ENCODE assay signal across 14 cellular contexts in genomic region chr17:742147-742793, GRCh38.
"Had no signal": no experiment of that assay in that cellular context is flagged by ENCODE, and none has a peak within 500 bp of the region (broad histone marks: within the 10 kb centered on the region; RNA-seq: fewer than 3 reads in every experiment).

No MANE protein-coding gene starts in this region.

- H3K9me3 ChIP-seq: stomach, thoracic aorta had no signal

- H3K27ac Mint-ChIP-seq: activated CD4-positive, alpha-beta memory T cell treated with anti-CD3 and anti-CD28 coated beads, Interleukin-2, amount 10 ng/mL, durations not matched to agents 7 days and 5 days had no signal

- ATAC-seq: activated CD4-positive, alpha-beta T cell treated with anti-CD3 and anti-CD28 coated beads for 36 hours; foreskin keratinocyte; left cardiac atrium; natural killer cell treated with Interleukin-12 subunit alpha and Interleukin-12 subunit beta and Interleukin-15 and Interleukin-18, amount 100 ng/mL, for 72 hours had no signal

- H3K27ac ChIP-seq: brain microvascular endothelial cell, dorsolateral prefrontal cortex, foreskin keratinocyte, stomach, thoracic aorta had no signal

- H3K27me3 ChIP-seq: brain microvascular endothelial cell, dorsolateral prefrontal cortex, foreskin keratinocyte, stomach had no signal

- DNase-seq: activated CD4-positive, alpha-beta memory T cell treated with anti-CD3 and anti-CD28 coated beads, Interleukin-2, amount 10 ng/mL, durations not matched to agents 7 days and 5 days; activated CD4-positive, alpha-beta T cell treated with anti-CD3 and anti-CD28 coated beads for 36 hours; activated gamma-delta T cell; activated T-cell treated with anti-CD3 and anti-CD28 coated beads, Interleukin-2, amount 50 U/mL, for 48 hours; brain microvascular endothelial cell; dorsolateral prefrontal cortex; foreskin keratinocyte; left cardiac atrium; stimulated activated CD4-positive, alpha-beta T cell treated with anti-CD3 and anti-CD28 coated beads, Interleukin-4, amount 100 ng/mL, for 1 hour; stimulated activated CD8-positive, alpha-beta memory T cell treated with anti-CD3 and anti-CD28 coated beads, Interleukin-4, amount 100 ng/mL, for 48 hours; stomach had no signal

- H3K27me3 Mint-ChIP-seq: activated CD4-positive, alpha-beta memory T cell treated with anti-CD3 and anti-CD28 coated beads, Interleukin-2, amount 10 ng/mL, durations not matched to agents 7 days and 5 days; activated CD4-positive, alpha-beta T cell treated with anti-CD3 and anti-CD28 coated beads for 36 hours; activated naive CD8-positive, alpha-beta T cell; natural killer cell treated with Interleukin-12 subunit alpha and Interleukin-12 subunit beta and Interleukin-15 and Interleukin-18, amount 100 ng/mL, for 72 hours had no signal

- H3K4me3 Mint-ChIP-seq: activated CD4-positive, alpha-beta memory T cell treated with anti-CD3 and anti-CD28 coated beads, Interleukin-2, amount 10 ng/mL, durations not matched to agents 7 days and 5 days; activated CD4-positive, alpha-beta T cell treated with anti-CD3 and anti-CD28 coated beads for 36 hours; activated naive CD8-positive, alpha-beta T cell; natural killer cell treated with Interleukin-12 subunit alpha and Interleukin-12 subunit beta and Interleukin-15 and Interleukin-18, amount 100 ng/mL, for 72 hours had no signal

- H3K4me3 ChIP-seq: dorsolateral prefrontal cortex, stomach, thoracic aorta had no signal

- H3K9me3 Mint-ChIP-seq: activated CD4-positive, alpha-beta memory T cell treated with anti-CD3 and anti-CD28 coated beads, Interleukin-2, amount 10 ng/mL, durations not matched to agents 7 days and 5 days; natural killer cell treated with Interleukin-12 subunit alpha and Interleukin-12 subunit beta and Interleukin-15 and Interleukin-18, amount 100 ng/mL, for 72 hours had no signal
